In genomic region chr13:110337287-110337686, GRCh38 we compare ENCODE assay signal across 16 cellular contexts. TPM values are rescaled to one million over a fixed set of nuclear protein-coding genes. Genes with fewer than 3 reads are reported as not detected.
A peak's percentile ranks its signal among the peaks of the same experiment; 100 is the strongest.
DNase-seq lines count a peak whose midpoint lies in the region; ATAC-seq and TF ChIP-seq lines count a peak whose summit lies in the region.
"Had no signal": no experiment of that assay in that cellular context is flagged by ENCODE, and none has a peak within 500 bp of the region (broad histone marks: within the 10 kb centered on the region; RNA-seq: fewer than 3 reads in every experiment).

No MANE protein-coding gene starts in this region.

- no peak for DNase-seq in breast epithelium (ENCODE audit: low spot score in 2 of 2)
- no peak for DNase-seq in mammary epithelial cell
- no peak for DNase-seq in hepatocyte (ENCODE audit: low spot score)
- no peak for DNase-seq in prostate gland (ENCODE audit: low spot score)
- DNase-seq in upper lobe of right lung = peak; percentile 39
- no peak for DNase-seq in activated CD8-positive, alpha-beta T cell treated with anti-CD3 and anti-CD28 coated beads for 36 hours
- no peak for DNase-seq in islet precursor cell
- no peak for DNase-seq in medulla oblongata (ENCODE audit: extremely low spot score)
- DNase-seq: 8988T; activated B cell treated with CpG ODN at 0.5 μM for 24 hours; activated gamma-delta T cell treated with Interleukin-2 at 50 U/mL for 16 hours; endodermal cell; MV-4-11; NCI-H748 treated with DMSO at 0.1 percent for 48 hours; stimulated activated CD4-positive, alpha-beta T cell treated with anti-CD3 and anti-CD28 coated beads, Interleukin-1b, Interleukin-23, amount 100 ng/mL, for 48 hours had no signal

- TF ChIP-seq CTCF in breast epithelium (IDR thresholded peaks at IDR 0.05) (no peak), mammary epithelial cell (conservative IDR thresholded peaks at IDR 0.05 in 1 of 2, IDR thresholded peaks at IDR 0.05 in 1 of 2; ENCODE audit: extremely low read depth in 1 of 2, insufficient read depth in 1 of 2, low read depth in 1 of 2, low read length in 2 of 2) (no peak), hepatocyte (IDR thresholded peaks at IDR 0.05; ENCODE audit: poor library complexity) (no peak), prostate gland (IDR thresholded peaks at IDR 0.05) (no peak), upper lobe of right lung (IDR thresholded peaks at IDR 0.05) (no peak)
- TF ChIP-seq CTCF in activated CD8-positive, alpha-beta T cell treated with anti-CD3 and anti-CD28 coated beads for 36 hours (IDR thresholded peaks at IDR 0.05) = no peak

- H4K20me1 ChIP-seq in mammary epithelial cell (ENCODE audit: insufficient read depth, low read length) (no peaks in the 10 kb centered on the region), hepatocyte (ENCODE audit: insufficient read depth, poor library complexity, severe bottlenecking) (no peaks in the 10 kb centered on the region)

- no peaks in the 10 kb centered on the region for H3K9me2 ChIP-seq in hepatocyte (replicated peaks; ENCODE audit: insufficient read depth)

- H3K27ac ChIP-seq in breast epithelium (peak overlapping the region; percentile 86 to 95), mammary epithelial cell (ENCODE audit: insufficient read depth, low read depth, low read length) (no peak overlapping the region), hepatocyte (peak overlapping the region; percentile 82), prostate gland (peak overlapping the region; percentile 77 to 82), upper lobe of right lung (peak overlapping the region; percentile 56)

- no peaks in the 10 kb centered on the region for H3K27me3 ChIP-seq in breast epithelium
- no peaks in the 10 kb centered on the region for H3K27me3 ChIP-seq in mammary epithelial cell (ENCODE audit: insufficient read depth, low read length)
- H3K27me3 ChIP-seq in hepatocyte = no peaks in the 10 kb centered on the region
- no peaks in the 10 kb centered on the region for H3K27me3 ChIP-seq in prostate gland (replicated peaks; ENCODE audit: insufficient read depth)
- no peaks in the 10 kb centered on the region for H3K27me3 ChIP-seq in upper lobe of right lung

- H3K9me3 Mint-ChIP-seq in activated CD8-positive, alpha-beta T cell treated with anti-CD3 and anti-CD28 coated beads for 36 hours = no peaks in the 10 kb centered on the region
- H3K9me3 Mint-ChIP-seq: endodermal cell had no signal

- CTCF ChIA-PET in mammary epithelial cell (lab: Charles Lee; ENCODE audit: low non-redundant PET) = no interaction called here
- CTCF ChIA-PET in activated CD8-positive, alpha-beta T cell treated with anti-CD3 and anti-CD28 coated beads for 36 hours (lab: Charles Lee) = no interaction called here

- WGBS in mammary epithelial cell (ENCODE audit: low coverage, missing lambda C conversion rate) = 66% methylated on average over 7 of the region's 7 CpGs
- 91% methylated on average over 7 of the region's 7 CpGs for WGBS in hepatocyte (ENCODE audit: low lambda C conversion rate, missing lambda C conversion rate)
- 54% methylated on average over 7 of the region's 7 CpGs for WGBS in prostate gland

- H3K36me3 ChIP-seq in breast epithelium (no peaks in the 10 kb centered on the region), mammary epithelial cell (ENCODE audit: insufficient read depth, low read length) (peaks cover 3% of the 10 kb centered on the region), hepatocyte (replicated peaks; ENCODE audit: insufficient read depth, low read depth) (no peaks in the 10 kb centered on the region), prostate gland (no peaks in the 10 kb centered on the region), upper lobe of right lung (no peaks in the 10 kb centered on the region)

- in situ Hi-C loops in mammary epithelial cell (cut with MboI; ENCODE audit: low sequenced_read_pairs in 2 of 2) = no loop called here

- H3K4me1 Mint-ChIP-seq in activated CD8-positive, alpha-beta T cell treated with anti-CD3 and anti-CD28 coated beads for 36 hours (ENCODE audit: low read depth) = peaks cover 21% of the 10 kb centered on the region

- no TSS peak for BruUV-seq in mammary epithelial cell (replicated peaks; lab: Mats Ljungman, UMichigan)

- no peak overlapping the region for H3K27ac Mint-ChIP-seq in activated CD8-positive, alpha-beta T cell treated with anti-CD3 and anti-CD28 coated beads for 36 hours
- H3K27ac Mint-ChIP-seq: activated B cell treated with CpG ODN at 0.5 μM for 24 hours, endodermal cell had no signal

- dilution Hi-C loops in mammary epithelial cell (cut with HindIII; ENCODE audit: low sequenced_read_pairs) = no loop called here

- H3K36me3 Mint-ChIP-seq in activated CD8-positive, alpha-beta T cell treated with anti-CD3 and anti-CD28 coated beads for 36 hours (ENCODE audit: low read depth) = no peaks in the 10 kb centered on the region

- ATAC-seq in upper lobe of right lung = peak; percentile 6
- no peak for ATAC-seq in activated CD8-positive, alpha-beta T cell treated with anti-CD3 and anti-CD28 coated beads for 36 hours
- ATAC-seq: Panc1 had no signal

- POLR2A ChIA-PET in activated CD8-positive, alpha-beta T cell treated with anti-CD3 and anti-CD28 coated beads for 36 hours (lab: Charles Lee) = no interaction called here

- intact Hi-C loops in breast epithelium (cut with DNase I; ENCODE audit: low total_unique reads) (no loop called here), mammary epithelial cell (cut with micrococcal nuclease) (no loop called here), prostate gland (cut with DNase I) (no loop called here), upper lobe of right lung (cut with DNase I) (no loop called here)
- intact Hi-C loops in activated CD8-positive, alpha-beta T cell treated with anti-CD3 and anti-CD28 coated beads for 36 hours (cut with micrococcal nuclease) = no loop called here

- no peak for TF ChIP-seq POLR2A in breast epithelium (IDR thresholded peaks at IDR 0.05)
- TF ChIP-seq POLR2A in prostate gland (IDR thresholded peaks at IDR 0.05) = no peak

- H3K9me3 ChIP-seq in breast epithelium = no peaks in the 10 kb centered on the region
- H3K9me3 ChIP-seq in mammary epithelial cell (replicated peaks; ENCODE audit: insufficient read depth, low read length) = no peaks in the 10 kb centered on the region
- no peaks in the 10 kb centered on the region for H3K9me3 ChIP-seq in hepatocyte (ENCODE audit: low read depth)
- H3K9me3 ChIP-seq in prostate gland = no peaks in the 10 kb centered on the region
- H3K9me3 ChIP-seq in upper lobe of right lung = no peaks in the 10 kb centered on the region

- no peak overlapping the region for H2AFZ ChIP-seq in mammary epithelial cell (ENCODE audit: low read depth, low read length)
- no peak overlapping the region for H2AFZ ChIP-seq in hepatocyte

- H3K4me3 ChIP-seq in breast epithelium = peak overlapping the region in 1 of 3 donors; percentile 5
- no peak overlapping the region for H3K4me3 ChIP-seq in mammary epithelial cell (replicated peaks in 1 of 3; ENCODE audit: insufficient read depth in 1 of 3, low read depth in 2 of 3, low read length in 3 of 3)
- H3K4me3 ChIP-seq in hepatocyte = no peak overlapping the region
- no peak overlapping the region for H3K4me3 ChIP-seq in prostate gland
- no peak overlapping the region for H3K4me3 ChIP-seq in upper lobe of right lung

- H3K4me2 ChIP-seq in mammary epithelial cell (ENCODE audit: insufficient read depth, low read depth, low read length) (no peak overlapping the region), hepatocyte (no peak overlapping the region)

- no peak overlapping the region for H3K4me3 Mint-ChIP-seq in activated CD8-positive, alpha-beta T cell treated with anti-CD3 and anti-CD28 coated beads for 36 hours
- H3K4me3 Mint-ChIP-seq: activated B cell treated with CpG ODN at 0.5 μM for 24 hours, endodermal cell had no signal

- peaks cover 4 to 16% of the 10 kb centered on the region in 2 donors for H3K4me1 ChIP-seq in breast epithelium
- peaks cover 45% of the 10 kb centered on the region for H3K4me1 ChIP-seq in mammary epithelial cell (ENCODE audit: insufficient read depth, low read length)
- H3K4me1 ChIP-seq in hepatocyte (ENCODE audit: insufficient read depth) = peaks cover 35% of the 10 kb centered on the region
- peaks cover 5% of the 10 kb centered on the region for H3K4me1 ChIP-seq in prostate gland (replicated peaks)
- H3K4me1 ChIP-seq in upper lobe of right lung = peaks cover 47% of the 10 kb centered on the region

- peaks cover 21% of the 10 kb centered on the region for H3K27me3 Mint-ChIP-seq in activated CD8-positive, alpha-beta T cell treated with anti-CD3 and anti-CD28 coated beads for 36 hours

- no peak overlapping the region for H3K9ac ChIP-seq in mammary epithelial cell (ENCODE audit: insufficient read depth, low read length)

- peaks cover 79% of the 10 kb centered on the region for H3K79me2 ChIP-seq in mammary epithelial cell (ENCODE audit: insufficient read depth, low read length)
- H3K79me2 ChIP-seq in hepatocyte = peaks cover 47% of the 10 kb centered on the region

RNA-seq across cellular contexts. Expression of gene COL4A2, which starts 30.2 kb away (rescaled TPM):
- total RNA-seq in breast epithelium (100 to 1,000 TPM; 107 to 841 (median 307) TPM), mammary epithelial cell (10 to 100 TPM; 74.9 to 94.2 TPM), hepatocyte (126 and 171 TPM in 2 replicates), prostate gland (100 to 1,000 TPM in 1 of 2 donors, 10 to 100 TPM in 1; 82.8 to 193 TPM), upper lobe of right lung (273 TPM)
- polyA plus RNA-seq in mammary epithelial cell (119 TPM), hepatocyte (220 and 221 TPM in 2 replicates)
- polyA minus RNA-seq in mammary epithelial cell = 78.3 TPM
- not detected for total RNA-seq in activated CD8-positive, alpha-beta T cell treated with anti-CD3 and anti-CD28 coated beads for 36 hours
- total RNA-seq: activated B cell treated with CpG ODN at 0.5 μM for 24 hours had no signal

RNA-seq across cellular contexts. Expression of gene COL4A1, which starts 30.3 kb away (rescaled TPM):
- total RNA-seq in breast epithelium (1,000 to 10,000 TPM in 1 of 3 donors, 100 to 1,000 TPM in 2; 118 to 1,008 (median 370) TPM), mammary epithelial cell (10 to 100 TPM; 40.9 to 89.0 TPM), hepatocyte (223 and 269 TPM in 2 replicates), prostate gland (100 to 1,000 TPM in 1 of 2 donors, 10 to 100 TPM in 1; 37.3 to 132 TPM), upper lobe of right lung (242 TPM)
- polyA plus RNA-seq in mammary epithelial cell (28.1 TPM), hepatocyte (138 and 140 TPM in 2 replicates)
- 57.7 TPM for polyA minus RNA-seq in mammary epithelial cell
- total RNA-seq in activated CD8-positive, alpha-beta T cell treated with anti-CD3 and anti-CD28 coated beads for 36 hours = not detected
- total RNA-seq: activated B cell treated with CpG ODN at 0.5 μM for 24 hours had no signal

Comparison
In these comparisons a context has a peak if more than half of its experiments do, and no peak if none do; other contexts are left out.
1. RNA of gene COL4A2, which starts 30.2 kb away (total RNA-seq): 107 to 841 TPM in breast epithelium, 273 TPM in upper lobe of right lung (single experiment), 82.8 to 193 TPM in prostate gland, 126 to 171 TPM in hepatocyte and 74.9 to 94.2 TPM in mammary epithelial cell; not detected in activated CD8-positive, alpha-beta T cell treated with anti-CD3 and anti-CD28 coated beads for 36 hours; every median in the first group is over 10 times any median in the second.
2. RNA of gene COL4A1, which starts 30.3 kb away (total RNA-seq): 118 to 1,008 TPM in breast epithelium, 223 to 269 TPM in hepatocyte, 242 TPM in upper lobe of right lung (single experiment), 37.3 to 132 TPM in prostate gland and 40.9 to 89.0 TPM in mammary epithelial cell; not detected in activated CD8-positive, alpha-beta T cell treated with anti-CD3 and anti-CD28 coated beads for 36 hours; every median in the first group is over 10 times any median in the second.